ENCODE assay signal across 10 cellular contexts in the genomic region with DNA sequence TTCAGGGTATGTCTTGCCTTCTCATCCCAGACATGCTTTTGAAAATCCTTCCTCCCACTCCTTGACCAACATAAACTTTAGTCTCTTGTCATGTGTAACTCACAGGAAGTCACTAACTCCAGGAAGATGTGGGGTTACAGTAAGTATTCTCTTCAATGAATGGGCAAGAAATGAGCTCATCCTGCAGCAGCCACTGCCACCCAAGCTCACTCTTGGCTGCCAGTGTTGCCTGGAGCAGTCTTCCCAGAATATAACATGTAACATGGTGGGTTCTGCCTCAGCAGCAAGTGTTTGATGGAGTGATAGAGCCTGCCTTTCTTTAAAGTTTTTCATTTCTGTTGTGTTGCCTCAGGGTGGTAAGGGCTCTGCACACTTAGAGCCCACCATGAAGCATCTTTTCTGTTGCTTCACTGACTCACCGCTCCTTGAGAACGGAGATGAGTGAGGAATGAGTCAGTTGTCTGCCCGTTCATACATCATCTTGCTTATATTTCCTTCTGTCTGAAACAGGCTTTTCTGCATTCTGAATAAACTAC.
DNase-seq lines count a peak whose midpoint lies in the region; ATAC-seq and TF ChIP-seq lines count a peak whose summit lies in the region.
"Had no signal": no experiment of that assay in that cellular context is flagged by ENCODE, and none has a peak within 500 bp of the region (broad histone marks: within the 10 kb centered on the region; RNA-seq: fewer than 3 reads in every experiment).

No MANE protein-coding gene starts in this region.

- CTCF ChIA-PET in activated CD4-positive, alpha-beta memory T cell treated with anti-CD3 and anti-CD28 coated beads for 36 hours (lab: Charles Lee): no interaction called here
- CTCF ChIA-PET in activated CD4-positive, alpha-beta memory T cell treated with anti-CD3 and anti-CD28 coated beads, Interleukin-2, amount 10 ng/mL, durations not matched to agents 7 days and 5 days (lab: Charles Lee): no interaction called here
- CTCF ChIA-PET in mammary epithelial cell (lab: Charles Lee; ENCODE audit: low non-redundant PET): no interaction called here

- H3K9ac ChIP-seq in mammary epithelial cell (ENCODE audit: insufficient read depth, low read length): peak overlapping the region; percentile 30
- H3K9ac ChIP-seq: BLaER1 had no signal

- peaks cover 51% of the 10 kb centered on the region for H3K4me1 ChIP-seq in mammary epithelial cell (ENCODE audit: insufficient read depth, low read length)

- H3K36me3 Mint-ChIP-seq in activated CD4-positive, alpha-beta memory T cell treated with anti-CD3 and anti-CD28 coated beads for 36 hours: no peaks in the 10 kb centered on the region
- no peaks in the 10 kb centered on the region for H3K36me3 Mint-ChIP-seq in activated CD4-positive, alpha-beta memory T cell treated with anti-CD3 and anti-CD28 coated beads, Interleukin-2, amount 10 ng/mL, durations not matched to agents 7 days and 5 days (ENCODE audit: low read depth)
- H3K36me3 Mint-ChIP-seq in activated T-helper 1 cell treated with anti-CD3 and anti-CD28 coated beads, Interleukin-12 subunit alpha, Interleukin-12 subunit beta, Interleukin-2, Interleukin-4 antibody, amounts not matched to agents 30 ng/mL and 10 ng/mL and 1 ng/mL, durations not matched to agents 14 hours and 24 hours and 36 hours (ENCODE audit: low read depth): no peaks in the 10 kb centered on the region

- in situ Hi-C loops in mammary epithelial cell (cut with MboI; ENCODE audit: low sequenced_read_pairs in 2 of 2): no loop called here
- in situ Hi-C loops in GM13977 (cut with MboI; ENCODE audit: low pct_unique_long_range_greater_than_20kb, low sequenced_read_pairs, unreplicated experiment): no loop called here

- dilution Hi-C loops in mammary epithelial cell (cut with HindIII; ENCODE audit: low sequenced_read_pairs): no loop called here

- H3K9me3 ChIP-seq in mammary epithelial cell (replicated peaks; ENCODE audit: insufficient read depth, low read length): no peaks in the 10 kb centered on the region
- H3K9me3 ChIP-seq: BLaER1 had no signal

- no TSS peak for BruUV-seq in mammary epithelial cell (replicated peaks; lab: Mats Ljungman, UMichigan)

- ATAC-seq in HG03442 (IDR thresholded peaks at IDR 0.05; ENCODE audit: unreplicated experiment) (peak; percentile 34), GM21723 (IDR thresholded peaks at IDR 0.05; ENCODE audit: unreplicated experiment) (no peak)

- peak; percentile 12 for DNase-seq in activated CD4-positive, alpha-beta memory T cell treated with anti-CD3 and anti-CD28 coated beads for 36 hours
- DNase-seq in activated CD4-positive, alpha-beta memory T cell treated with anti-CD3 and anti-CD28 coated beads, Interleukin-2, amount 10 ng/mL, durations not matched to agents 7 days and 5 days: no peak
- DNase-seq in mammary epithelial cell (peak; percentile 96), GM13977 (ENCODE audit: low spot score) (no peak)
- DNase-seq in stimulated activated CD8-positive, alpha-beta memory T cell treated with anti-CD3 and anti-CD28 coated beads, Interleukin-4, amount 100 ng/mL, for 48 hours: peak; percentile 23
- no peak for DNase-seq in activated T-helper 1 cell treated with anti-CD3 and anti-CD28 coated beads, Interleukin-12 subunit alpha, Interleukin-12 subunit beta, Interleukin-2, Interleukin-4 antibody, amounts not matched to agents 30 ng/mL and 10 ng/mL and 1 ng/mL, durations not matched to agents 14 hours and 24 hours and 36 hours (ENCODE audit: low spot score)
- DNase-seq: activated CD8-positive, alpha-beta memory T cell treated with anti-CD3 and anti-CD28 coated beads, Interleukin-2, amount 50 U/mL, for 4 hours had no signal

- POLR2A ChIA-PET in activated CD4-positive, alpha-beta memory T cell treated with anti-CD3 and anti-CD28 coated beads for 36 hours (lab: Charles Lee): no interaction called here
- POLR2A ChIA-PET in activated CD4-positive, alpha-beta memory T cell treated with anti-CD3 and anti-CD28 coated beads, Interleukin-2, amount 10 ng/mL, durations not matched to agents 7 days and 5 days (lab: Charles Lee): no interaction called here

- WGBS in mammary epithelial cell (ENCODE audit: low coverage, missing lambda C conversion rate): 0% methylated on average over 3 of the region's 3 CpGs

- H3K27me3 Mint-ChIP-seq in activated CD4-positive, alpha-beta memory T cell treated with anti-CD3 and anti-CD28 coated beads for 36 hours: peaks cover 4% of the 10 kb centered on the region
- H3K27me3 Mint-ChIP-seq in activated CD4-positive, alpha-beta memory T cell treated with anti-CD3 and anti-CD28 coated beads, Interleukin-2, amount 10 ng/mL, durations not matched to agents 7 days and 5 days: no peaks in the 10 kb centered on the region
- H3K27me3 Mint-ChIP-seq in activated T-helper 1 cell treated with anti-CD3 and anti-CD28 coated beads, Interleukin-12 subunit alpha, Interleukin-12 subunit beta, Interleukin-2, Interleukin-4 antibody, amounts not matched to agents 30 ng/mL and 10 ng/mL and 1 ng/mL, durations not matched to agents 14 hours and 24 hours and 36 hours (ENCODE audit: insufficient read depth): peaks cover 6% of the 10 kb centered on the region

- H3K4me2 ChIP-seq in mammary epithelial cell (ENCODE audit: insufficient read depth, low read depth, low read length): peak overlapping the region; percentile 76
- H3K4me2 ChIP-seq: BLaER1 had no signal

- H3K27ac Mint-ChIP-seq in activated CD4-positive, alpha-beta memory T cell treated with anti-CD3 and anti-CD28 coated beads for 36 hours: no peak overlapping the region
- no peak overlapping the region for H3K27ac Mint-ChIP-seq in activated CD4-positive, alpha-beta memory T cell treated with anti-CD3 and anti-CD28 coated beads, Interleukin-2, amount 10 ng/mL, durations not matched to agents 7 days and 5 days
- no peak overlapping the region for H3K27ac Mint-ChIP-seq in activated T-helper 1 cell treated with anti-CD3 and anti-CD28 coated beads, Interleukin-12 subunit alpha, Interleukin-12 subunit beta, Interleukin-2, Interleukin-4 antibody, amounts not matched to agents 30 ng/mL and 10 ng/mL and 1 ng/mL, durations not matched to agents 14 hours and 24 hours and 36 hours

- H3K27ac ChIP-seq in mammary epithelial cell (ENCODE audit: insufficient read depth, low read depth, low read length): peak overlapping the region; percentile 90
- H3K27ac ChIP-seq: BLaER1 had no signal

- H3K27me3 ChIP-seq in mammary epithelial cell (ENCODE audit: insufficient read depth, low read length): no peaks in the 10 kb centered on the region
- H3K27me3 ChIP-seq: BLaER1 had no signal

- H4K20me1 ChIP-seq in mammary epithelial cell (ENCODE audit: insufficient read depth, low read length): no peaks in the 10 kb centered on the region
- H4K20me1 ChIP-seq: BLaER1 had no signal

- H3K9me3 Mint-ChIP-seq in activated CD4-positive, alpha-beta memory T cell treated with anti-CD3 and anti-CD28 coated beads for 36 hours: no peaks in the 10 kb centered on the region
- no peaks in the 10 kb centered on the region for H3K9me3 Mint-ChIP-seq in activated CD4-positive, alpha-beta memory T cell treated with anti-CD3 and anti-CD28 coated beads, Interleukin-2, amount 10 ng/mL, durations not matched to agents 7 days and 5 days
- no peaks in the 10 kb centered on the region for H3K9me3 Mint-ChIP-seq in activated T-helper 1 cell treated with anti-CD3 and anti-CD28 coated beads, Interleukin-12 subunit alpha, Interleukin-12 subunit beta, Interleukin-2, Interleukin-4 antibody, amounts not matched to agents 30 ng/mL and 10 ng/mL and 1 ng/mL, durations not matched to agents 14 hours and 24 hours and 36 hours

- H3K79me2 ChIP-seq in mammary epithelial cell (ENCODE audit: insufficient read depth, low read length): no peaks in the 10 kb centered on the region

- peak overlapping the region in 1 of 3 experiments; percentile 24 for H3K4me3 ChIP-seq in mammary epithelial cell (replicated peaks in 1 of 3; ENCODE audit: insufficient read depth in 1 of 3, low read depth in 2 of 3, low read length in 3 of 3)
- H3K4me3 ChIP-seq: BLaER1 had no signal

- no peak overlapping the region for H3K4me3 Mint-ChIP-seq in activated CD4-positive, alpha-beta memory T cell treated with anti-CD3 and anti-CD28 coated beads for 36 hours
- H3K4me3 Mint-ChIP-seq in activated CD4-positive, alpha-beta memory T cell treated with anti-CD3 and anti-CD28 coated beads, Interleukin-2, amount 10 ng/mL, durations not matched to agents 7 days and 5 days: no peak overlapping the region
- H3K4me3 Mint-ChIP-seq in activated T-helper 1 cell treated with anti-CD3 and anti-CD28 coated beads, Interleukin-12 subunit alpha, Interleukin-12 subunit beta, Interleukin-2, Interleukin-4 antibody, amounts not matched to agents 30 ng/mL and 10 ng/mL and 1 ng/mL, durations not matched to agents 14 hours and 24 hours and 36 hours: no peak overlapping the region

- peak overlapping the region; percentile 45 for H2AFZ ChIP-seq in mammary epithelial cell (ENCODE audit: low read depth, low read length)

- H3K36me3 ChIP-seq in mammary epithelial cell (ENCODE audit: insufficient read depth, low read length): no peaks in the 10 kb centered on the region
- H3K36me3 ChIP-seq: BLaER1 had no signal

- peaks cover 17% of the 10 kb centered on the region for H3K4me1 Mint-ChIP-seq in activated CD4-positive, alpha-beta memory T cell treated with anti-CD3 and anti-CD28 coated beads for 36 hours (ENCODE audit: low read depth)
- peaks cover 5% of the 10 kb centered on the region for H3K4me1 Mint-ChIP-seq in activated CD4-positive, alpha-beta memory T cell treated with anti-CD3 and anti-CD28 coated beads, Interleukin-2, amount 10 ng/mL, durations not matched to agents 7 days and 5 days
- peaks cover 23% of the 10 kb centered on the region for H3K4me1 Mint-ChIP-seq in activated T-helper 1 cell treated with anti-CD3 and anti-CD28 coated beads, Interleukin-12 subunit alpha, Interleukin-12 subunit beta, Interleukin-2, Interleukin-4 antibody, amounts not matched to agents 30 ng/mL and 10 ng/mL and 1 ng/mL, durations not matched to agents 14 hours and 24 hours and 36 hours (ENCODE audit: low read depth)

- intact Hi-C loops in activated CD4-positive, alpha-beta memory T cell treated with anti-CD3 and anti-CD28 coated beads for 36 hours (cut with micrococcal nuclease): no loop called here
- intact Hi-C loops in mammary epithelial cell (cut with micrococcal nuclease): no loop called here
- intact Hi-C loops in activated T-helper 1 cell treated with anti-CD3 and anti-CD28 coated beads, Interleukin-12 subunit alpha, Interleukin-12 subunit beta, Interleukin-2, Interleukin-4 antibody, amounts not matched to agents 30 ng/mL and 10 ng/mL and 1 ng/mL, durations not matched to agents 14 hours and 24 hours and 36 hours (cut with micrococcal nuclease): loop anchor here (10.0 kb wide), 1 partner anchor 203 kb away; no protein-coding TSS in a partner anchor

- no peak for TF ChIP-seq CTCF in mammary epithelial cell (conservative IDR thresholded peaks at IDR 0.05 in 1 of 2, IDR thresholded peaks at IDR 0.05 in 1 of 2; ENCODE audit: extremely low read depth in 1 of 2, insufficient read depth in 1 of 2, low read depth in 1 of 2, low read length in 2 of 2)
- TF ChIP-seq CTCF in GM13977 (IDR thresholded peaks at IDR 0.05; ENCODE audit: extremely low read depth, insufficient read depth, missing control alignments): no peak

Comparison
In these comparisons a context has a peak if more than half of its experiments do, and no peak if none do; other contexts are left out.
1. DNase-seq: peak in activated CD4-positive, alpha-beta memory T cell treated with anti-CD3 and anti-CD28 coated beads for 36 hours (single experiment), mammary epithelial cell (single experiment) and stimulated activated CD8-positive, alpha-beta memory T cell treated with anti-CD3 and anti-CD28 coated beads, Interleukin-4, amount 100 ng/mL, for 48 hours (single experiment); none in activated CD4-positive, alpha-beta memory T cell treated with anti-CD3 and anti-CD28 coated beads, Interleukin-2, amount 10 ng/mL, durations not matched to agents 7 days and 5 days (single experiment), GM13977 (single experiment) and activated T-helper 1 cell treated with anti-CD3 and anti-CD28 coated beads, Interleukin-12 subunit alpha, Interleukin-12 subunit beta, Interleukin-2, Interleukin-4 antibody, amounts not matched to agents 30 ng/mL and 10 ng/mL and 1 ng/mL, durations not matched to agents 14 hours and 24 hours and 36 hours (single experiment).